Comparison of ENCODE assay signal across 8 cellular contexts in genomic region chr15:77819841-77820728, GRCh38.
DNase-seq lines count a peak whose midpoint lies in the region; ATAC-seq and TF ChIP-seq lines count a peak whose summit lies in the region.

No MANE protein-coding gene starts in this region.

- H3K36me3 ChIP-seq in mesodermal cell (ENCODE audit: control insufficient read depth, insufficient read depth, low read length) = no peaks in the 10 kb centered on the region

- no peak overlapping the region for H3K27ac Mint-ChIP-seq in Calu3 (ENCODE audit: unreplicated experiment)
- H3K27ac Mint-ChIP-seq in IgD-negative memory B cell = no peak overlapping the region
- no peak overlapping the region for H3K27ac Mint-ChIP-seq in MCF 10A (ENCODE audit: low read depth, unreplicated experiment)

- H3K9me3 ChIP-seq in mesodermal cell (ENCODE audit: control insufficient read depth, low read length) = no peaks in the 10 kb centered on the region

- TF ChIP-seq CTCF in Calu3 (IDR thresholded peaks at IDR 0.05; ENCODE audit: unreplicated experiment) (no peak), MCF 10A (IDR thresholded peaks at IDR 0.05; ENCODE audit: unreplicated experiment) (no peak)

- no peaks in the 10 kb centered on the region for H3K4me1 ChIP-seq in mesodermal cell (ENCODE audit: control insufficient read depth, insufficient read depth, low read length, poor library complexity, severe bottlenecking)

- intact Hi-C loops in Calu3 (cut with micrococcal nuclease; ENCODE audit: unreplicated experiment) = loop anchor here (5.0 kb wide), 1 partner anchor 163 kb away; no protein-coding TSS in a partner anchor
- intact Hi-C loops in MCF 10A (cut with micrococcal nuclease) = no loop called here

- ATAC-seq in HG03039 (IDR thresholded peaks at IDR 0.05; ENCODE audit: unreplicated experiment) (no peak), HG03196 (IDR thresholded peaks at IDR 0.05; ENCODE audit: unreplicated experiment) (no peak)

- BruUV-seq in Calu3 (replicated peaks; lab: Mats Ljungman, UMichigan) (no TSS peak), MCF 10A (replicated peaks; lab: Mats Ljungman, UMichigan) (no TSS peak)

- DNase-seq in Calu3 (peak; percentile 72), MCF 10A (ENCODE audit: unreplicated experiment) (peak; percentile 26), NCI-H1694 (lab: John Stamatoyannopoulos, UW) (no peak), DMS153 treated with DMSO at 0.1 percent for 48 hours (lab: John Stamatoyannopoulos, UW; ENCODE audit: unreplicated experiment) (no peak)

- POLR2A ChIA-PET in MCF 10A (lab: Yijun Ruan, JAX) = no interaction called here

- H3K27me3 Mint-ChIP-seq in Calu3 (ENCODE audit: unreplicated experiment) = peaks cover 83% of the 10 kb centered on the region
- H3K27me3 Mint-ChIP-seq in IgD-negative memory B cell = peaks cover 35% of the 10 kb centered on the region
- peaks cover 41% of the 10 kb centered on the region for H3K27me3 Mint-ChIP-seq in MCF 10A (ENCODE audit: insufficient read depth, unreplicated experiment)

- H3K4me1 Mint-ChIP-seq in Calu3 (ENCODE audit: low read depth, unreplicated experiment) = no peaks in the 10 kb centered on the region
- peaks cover 0 to 5% (median 0%) of the 10 kb centered on the region in 3 donors for H3K4me1 Mint-ChIP-seq in IgD-negative memory B cell
- no peaks in the 10 kb centered on the region for H3K4me1 Mint-ChIP-seq in MCF 10A (ENCODE audit: insufficient read depth, unreplicated experiment)

- H3K4me3 Mint-ChIP-seq in Calu3 (ENCODE audit: low read depth, unreplicated experiment) (peak overlapping the region; percentile 42), IgD-negative memory B cell (peak overlapping the region; percentile 43 to 85 (median 50)), MCF 10A (ENCODE audit: unreplicated experiment) (peak overlapping the region; percentile 31)

- no peak overlapping the region for H3K27ac ChIP-seq in mesodermal cell (ENCODE audit: low read depth, low read length, severe bottlenecking)

- H3K9me3 Mint-ChIP-seq in Calu3 (ENCODE audit: low read depth, unreplicated experiment) = no peaks in the 10 kb centered on the region
- H3K9me3 Mint-ChIP-seq in IgD-negative memory B cell = peaks cover 0 to 2% (median 0%) of the 10 kb centered on the region in 3 donors
- no peaks in the 10 kb centered on the region for H3K9me3 Mint-ChIP-seq in MCF 10A (ENCODE audit: unreplicated experiment)

- CTCF ChIA-PET in Calu3 (lab: Charles Lee) (interaction anchor here (1.1 to 3.3 kb wide), 5 partner anchors 85 to 186 kb away, joined by 3 to 29 read pairs (median 4); partner anchors contain the start of gene LINGO1), MCF 10A (lab: Yijun Ruan, JAX) (interaction anchor here (0.6 to 6.1 kb wide), 17 partner anchors 9 to 694 kb away, joined by 3 to 64 read pairs (median 7); partner anchors contain the start of gene LINGO1)

- WGBS in mesodermal cell (ENCODE audit: insufficient coverage in 2 of 2), 2 experiments = 1 to 2% methylated on average over 59 to 82 of the region's 91 CpGs

- H3K36me3 Mint-ChIP-seq in Calu3 (ENCODE audit: insufficient read depth, unreplicated experiment) = no peaks in the 10 kb centered on the region
- peaks cover 2% of the 10 kb centered on the region for H3K36me3 Mint-ChIP-seq in IgD-negative memory B cell
- H3K36me3 Mint-ChIP-seq in MCF 10A (ENCODE audit: insufficient read depth, unreplicated experiment) = no peaks in the 10 kb centered on the region

- peak overlapping the region; percentile 35 for H3K4me3 ChIP-seq in mesodermal cell (ENCODE audit: extremely low read depth, insufficient read depth, low read length, poor library complexity, severe bottlenecking)

Comparison
In these comparisons a context has a peak if more than half of its experiments do, and no peak if none do; other contexts are left out.
1. DNase-seq: peak in Calu3 (single experiment) and MCF 10A (single experiment); none in NCI-H1694 (single experiment) and DMS153 treated with DMSO at 0.1 percent for 48 hours (single experiment).
2. Peak in every context shown above with its lines, with median percentiles within 50 percentile points of each other: H3K4me3 Mint-ChIP-seq.